Comparison of ENCODE assay signal across 27 cellular contexts in the genomic region with DNA sequence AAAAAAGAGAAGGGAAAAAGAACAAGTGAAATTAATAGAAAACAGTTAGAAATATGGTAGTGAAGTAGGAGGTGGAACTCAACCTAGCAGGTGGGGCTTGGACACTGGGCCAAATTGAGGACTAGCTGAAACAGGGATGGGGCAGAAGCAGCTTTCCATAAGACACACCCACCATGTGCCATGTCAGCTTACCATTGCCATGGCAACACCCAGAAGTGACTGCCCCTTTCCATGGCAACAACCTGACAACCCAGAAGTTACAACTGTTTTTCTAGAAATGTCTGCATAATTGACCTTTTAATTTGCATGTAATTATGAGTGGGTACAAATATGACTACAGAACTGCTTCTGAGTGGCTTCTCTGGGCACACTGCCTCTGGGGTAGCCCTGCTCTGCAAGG. TPM values are rescaled to one million over a fixed set of nuclear protein-coding genes. Genes with fewer than 3 reads are reported as not detected.
"Had no signal": no experiment of that assay in that cellular context is flagged by ENCODE, and none has a peak within 500 bp of the region (broad histone marks: within the 10 kb centered on the region; RNA-seq: fewer than 3 reads in every experiment).

No MANE protein-coding gene starts in this region.

- H3K4me3 ChIP-seq: colonic mucosa, gastrocnemius medialis, left lung, ovary, psoas muscle, sigmoid colon, testis, transverse colon, upper lobe of right lung, uterus had no signal

- H3K4me1 ChIP-seq: colonic mucosa, gastrocnemius medialis, left lung, psoas muscle, sigmoid colon, testis, upper lobe of right lung, uterus had no signal

- H3K4me1 Mint-ChIP-seq: naive thymus-derived CD4-positive, alpha-beta T cell; stimulated activated memory B cell treated with anti-CD40 and anti-IgM and Interleukin-4, amounts not matched to agents 10 μg/mL and 1 μg/mL and 100 μg/mL, for 72 hours had no signal

- ATAC-seq: esophagus mucosa; gastrocnemius medialis; left lung; naive thymus-derived CD4-positive, alpha-beta T cell; psoas muscle; right cardiac atrium; stimulated activated memory B cell treated with anti-CD40 and anti-IgM and Interleukin-4, amounts not matched to agents 10 μg/mL and 1 μg/mL and 100 μg/mL, for 72 hours; stimulated activated naive CD8-positive, alpha-beta T cell treated with anti-CD3 and anti-CD28 coated beads, Interleukin-15, Interleukin-2, amounts not matched to agents 100 U/mL and 50 U/mL, for 24 hours; upper lobe of right lung had no signal

- H3K36me3 ChIP-seq: colonic mucosa, gastrocnemius medialis, left lung, ovary, sigmoid colon, transverse colon, upper lobe of right lung, uterus had no signal

- H3K9me3 Mint-ChIP-seq: stimulated activated memory B cell treated with anti-CD40 and anti-IgM and Interleukin-4, amounts not matched to agents 10 μg/mL and 1 μg/mL and 100 μg/mL, for 72 hours had no signal

- H3K36me3 Mint-ChIP-seq: naive thymus-derived CD4-positive, alpha-beta T cell; stimulated activated memory B cell treated with anti-CD40 and anti-IgM and Interleukin-4, amounts not matched to agents 10 μg/mL and 1 μg/mL and 100 μg/mL, for 72 hours had no signal

- H3K4me3 Mint-ChIP-seq: naive thymus-derived CD4-positive, alpha-beta T cell; nephron; stimulated activated memory B cell treated with anti-CD40 and anti-IgM and Interleukin-4, amounts not matched to agents 10 μg/mL and 1 μg/mL and 100 μg/mL, for 72 hours had no signal

- DNase-seq: colonic mucosa; dermis blood vessel endothelial cell; foreskin fibroblast; gastrocnemius medialis; kidney; mesenchymal stem cell; midbrain; naive thymus-derived CD4-positive, alpha-beta T cell; nucleus accumbens; ovary; posterior cingulate gyrus; psoas muscle; right cardiac atrium; sigmoid colon; stimulated activated CD4-positive, alpha-beta T cell treated with anti-CD3 and anti-CD28 coated beads, Interleukin-2, amount 100 ng/mL, for 24 hours; stimulated activated CD4-positive, alpha-beta T cell treated with anti-CD3 and anti-CD28 coated beads, Interleukin-4, amount 100 ng/mL, for 4 hours; stimulated activated naive CD8-positive, alpha-beta T cell treated with anti-CD3 and anti-CD28 coated beads, Interleukin-15, Interleukin-2, amounts not matched to agents 100 U/mL and 50 U/mL, for 24 hours; substantia nigra; testis; transverse colon; upper lobe of right lung; uterus had no signal

- H3K27me3 ChIP-seq: colonic mucosa, gastrocnemius medialis, left lung, sigmoid colon, testis, transverse colon, upper lobe of right lung, uterus had no signal

- H3K27ac ChIP-seq: colonic mucosa, epithelial cell of prostate, gastrocnemius medialis, left lung, ovary, psoas muscle, sigmoid colon, testis, transverse colon, upper lobe of right lung, uterus had no signal

- H3K27ac Mint-ChIP-seq: naive thymus-derived CD4-positive, alpha-beta T cell; nephron; stimulated activated memory B cell treated with anti-CD40 and anti-IgM and Interleukin-4, amounts not matched to agents 10 μg/mL and 1 μg/mL and 100 μg/mL, for 72 hours had no signal

- H3K9me3 ChIP-seq: colonic mucosa, gastrocnemius medialis, left lung, ovary, psoas muscle, sigmoid colon, testis, transverse colon, upper lobe of right lung, uterus had no signal

- FAIRE-seq: kidney had no signal

RNA-seq across cellular contexts. Expression of a gene that starts 36.0 kb away (rescaled TPM):
- total RNA-seq: dermis blood vessel endothelial cell had no signal
- polyA plus RNA-seq: naive thymus-derived CD4-positive, alpha-beta T cell had no signal
